In genomic region chr3:43523454-43524053, GRCh38 we compare ENCODE assay signal across 8 cellular contexts.
DNase-seq lines count a peak whose midpoint lies in the region; ATAC-seq, FAIRE-seq and TF ChIP-seq lines count a peak whose summit lies in the region.

No MANE protein-coding gene starts in this region.

- peaks cover 2% of the 10 kb centered on the region for H3K36me3 Mint-ChIP-seq in T-helper 17 cell (ENCODE audit: low read depth)
- H3K36me3 Mint-ChIP-seq in endothelial cell (ENCODE audit: low read depth, unreplicated experiment), result peaks cover 37% of the 10 kb centered on the region

- ATAC-seq in GM18508 (IDR thresholded peaks at IDR 0.05; ENCODE audit: insufficient read depth, unreplicated experiment) (peak; percentile 95), GM21390 (IDR thresholded peaks at IDR 0.05; ENCODE audit: unreplicated experiment) (peak; percentile 78), HG03159 (IDR thresholded peaks at IDR 0.05; ENCODE audit: unreplicated experiment) (peak; percentile 77), T-helper 17 cell (no peak)

- no peak for FAIRE-seq in bronchial epithelial cell (lab: Jason Lieb, UNC)

- H3K27ac Mint-ChIP-seq in T-helper 17 cell, result no peak overlapping the region
- H3K27ac Mint-ChIP-seq in endothelial cell (ENCODE audit: unreplicated experiment), result no peak overlapping the region

- no peaks in the 10 kb centered on the region for H3K4me1 Mint-ChIP-seq in T-helper 17 cell
- H3K4me1 Mint-ChIP-seq in endothelial cell (ENCODE audit: unreplicated experiment), result no peaks in the 10 kb centered on the region

- no peak overlapping the region for H3K4me3 ChIP-seq in bronchial epithelial cell (ENCODE audit: low read depth, low read length)

- peaks cover 5% of the 10 kb centered on the region for H3K9me3 ChIP-seq in T-helper 17 cell (ENCODE audit: control insufficient read depth, low read length, poor library complexity, severe bottlenecking)

- H3K27me3 Mint-ChIP-seq in T-helper 17 cell, result no peaks in the 10 kb centered on the region
- H3K27me3 Mint-ChIP-seq in endothelial cell (ENCODE audit: unreplicated experiment), result peaks cover 3% of the 10 kb centered on the region

- no peaks in the 10 kb centered on the region for H3K36me3 ChIP-seq in bronchial epithelial cell (ENCODE audit: control insufficient read depth, insufficient read depth, low read length)

- no peak overlapping the region for H3K4me3 Mint-ChIP-seq in T-helper 17 cell
- H3K4me3 Mint-ChIP-seq in endothelial cell (ENCODE audit: unreplicated experiment), result no peak overlapping the region

- peaks cover 8% of the 10 kb centered on the region for H3K9me3 Mint-ChIP-seq in endothelial cell (ENCODE audit: unreplicated experiment)

- H3K27me3 ChIP-seq in bronchial epithelial cell (ENCODE audit: control insufficient read depth, insufficient read depth, low read length), result no peaks in the 10 kb centered on the region

- DNase-seq in bronchial epithelial cell (ENCODE audit: low read depth) (peak; percentile 52), T-helper 17 cell (no peak), NK-92 (lab: John Stamatoyannopoulos, UW; ENCODE audit: unreplicated experiment) (no peak), endothelial cell (ENCODE audit: low spot score) (no peak), GOT3 (lab: John Stamatoyannopoulos, UW) (no peak)

- TF ChIP-seq CTCF in bronchial epithelial cell (IDR thresholded peaks at IDR 0.05; ENCODE audit: insufficient read depth, low read length, severe bottlenecking) (no peak), endothelial cell (IDR thresholded peaks at IDR 0.05; ENCODE audit: unreplicated experiment) (no peak)
